ENCODE assay signal across 8 cellular contexts in genomic region chr3:127959873-127960272, GRCh38.
DNase-seq lines count a peak whose midpoint lies in the region; ATAC-seq and TF ChIP-seq lines count a peak whose summit lies in the region.

No MANE protein-coding gene starts in this region.

- peak; percentile 50 for TF ChIP-seq CTCF in GM10248 (IDR thresholded peaks at IDR 0.05; ENCODE audit: control extremely low read depth, extremely low read depth, low read depth, missing control alignments)

- CTCF ChIA-PET in GM10248 (lab: Yijun Ruan, JAX): interaction anchor here (0.8 to 6.1 kb wide), 16 partner anchors 10 to 385 kb away, joined by 3 to 49 read pairs (median 4); no protein-coding TSS in a partner anchor

- POLR2A ChIA-PET in GM10248 (lab: Yijun Ruan, JAX): no interaction called here

- DNase-seq in GM10248 (ENCODE audit: extremely low spot score) (peak; percentile 39), NCI-H1105 treated with DMSO at 0.1 percent for 48 hours (lab: John Stamatoyannopoulos, UW) (peak; percentile 80), amniotic epithelial cell (ENCODE audit: low read depth) (peak; percentile 11), kidney tubule cell (ENCODE audit: low spot score) (peak; percentile 56), inferior parietal cortex (ENCODE audit: extremely low spot score) (no peak)
- no peak for DNase-seq in activated effector memory CD4-positive, alpha-beta T cell treated with Interleukin-2 at 50 U/mL for 16 hours
- DNase-seq in stimulated activated CD8-positive, alpha-beta memory T cell treated with anti-CD3 and anti-CD28 coated beads, Interleukin-4, amount 100 ng/mL, for 48 hours: no peak

- ATAC-seq in HG02588 (IDR thresholded peaks at IDR 0.05; ENCODE audit: unreplicated experiment): no peak

Comparison
In these comparisons a context has a peak if more than half of its experiments do, and no peak if none do; other contexts are left out.
1. DNase-seq: peak in GM10248 (single experiment), NCI-H1105 treated with DMSO at 0.1 percent for 48 hours (single experiment), amniotic epithelial cell (single experiment) and kidney tubule cell (single experiment); none in activated effector memory CD4-positive, alpha-beta T cell treated with Interleukin-2 at 50 U/mL for 16 hours (single experiment), inferior parietal cortex (single experiment) and stimulated activated CD8-positive, alpha-beta memory T cell treated with anti-CD3 and anti-CD28 coated beads, Interleukin-4, amount 100 ng/mL, for 48 hours (single experiment).